Comparison of ENCODE assay signal across 1 cellular context in genomic region chr12:8941691-8942478, GRCh38.
A peak's percentile ranks its signal among the peaks of the same experiment; 100 is the strongest.
TF ChIP-seq lines count a peak whose summit lies in the region.

No MANE protein-coding gene starts in this region.

TF ChIP-seq in GM23338, 12 proteins besides CTCF, POLR2A, EP300 and RAD21:
- TF ChIP-seq POLR2AphosphoS5 (IDR thresholded peaks at IDR 0.05; ENCODE audit: low read depth) (peak; percentile 66), EZH2 (IDR thresholded peaks at IDR 0.05; ENCODE audit: low read depth, unreplicated experiment) (no peak)
